8 cellular contexts compared by ENCODE assay signal in genomic region chr1:175192111-175192629, GRCh38. TPM values are rescaled to one million over a fixed set of nuclear protein-coding genes. Genes with fewer than 3 reads are reported as not detected.
DNase-seq lines count a peak whose midpoint lies in the region; ATAC-seq, FAIRE-seq and TF ChIP-seq lines count a peak whose summit lies in the region.

No MANE protein-coding gene starts in this region.

- DNase-seq in RPMI8226 (peak; percentile 83), body of pancreas (peak; percentile 75 to 86 (median 83)), iPS-NIHi11 (ENCODE audit: low spot score) (peak; percentile 54), HPDE6-E6E7 (ENCODE audit: extremely low spot score) (no peak), HTR-8/SVneo (ENCODE audit: insufficient read length, low spot score) (no peak)

- TF ChIP-seq POLR2A in body of pancreas (IDR thresholded peaks at IDR 0.05) = no peak

- H3K27me3 ChIP-seq in BLaER1 = no peaks in the 10 kb centered on the region
- H3K27me3 ChIP-seq in body of pancreas = no peaks in the 10 kb centered on the region
- H3K27me3 ChIP-seq in skeletal muscle tissue (ENCODE audit: control insufficient read depth in 3 of 3, insufficient read depth in 3 of 3, low read length in 3 of 3) = no peaks in the 10 kb centered on the region

- intact Hi-C loops in body of pancreas (cut with DNase I) = no loop called here

- CTCF ChIA-PET in HEK293 (lab: Yijun Ruan, JAX) = interaction anchor here (0.6 to 2.2 kb wide), 4 partner anchors 18 to 46 kb away, joined by 3 to 8 read pairs (median 6); no protein-coding TSS in a partner anchor

- peaks cover 5% of the 10 kb centered on the region for H3K36me3 ChIP-seq in BLaER1
- no peaks in the 10 kb centered on the region for H3K36me3 ChIP-seq in HEK293 (ENCODE audit: control insufficient read depth in 2 of 2, insufficient read depth in 1 of 2, low read length in 2 of 2)
- no peaks in the 10 kb centered on the region for H3K36me3 ChIP-seq in body of pancreas (replicated peaks in 1 of 2; ENCODE audit: insufficient read depth in 1 of 2, low read depth in 2 of 2)
- peaks cover 0 to 3% (median 0%) of the 10 kb centered on the region in 3 donors for H3K36me3 ChIP-seq in skeletal muscle tissue (ENCODE audit: control insufficient read depth in 3 of 3, insufficient read depth in 3 of 3, low read length in 3 of 3)

- no peaks in the 10 kb centered on the region for H4K20me1 ChIP-seq in BLaER1

- H3K27ac ChIP-seq in BLaER1 (peak overlapping the region; percentile 77), HEK293 (ENCODE audit: extremely low read depth, low read depth, low read length) (peak overlapping the region; percentile 63), body of pancreas (peak overlapping the region; percentile 88 to 99 (median 94)), skeletal muscle tissue (ENCODE audit: low read depth, low read length) (peak overlapping the region; percentile 81)

- TF ChIP-seq CTCF in HEK293 (tag by site-specific recombination; IDR thresholded peaks at IDR 0.05) = no peak
- peak in 3 of 7 experiments; percentile 7 to 31 (median 27) for TF ChIP-seq CTCF in body of pancreas (IDR thresholded peaks at IDR 0.05)

- H3K4me3 ChIP-seq in BLaER1 (peak overlapping the region; percentile 72), HEK293 (ENCODE audit: low read depth, low read length) (peak overlapping the region; percentile 62), body of pancreas (peak overlapping the region; percentile 37 to 85), skeletal muscle tissue (ENCODE audit: low read length in 3 of 3) (peak overlapping the region; percentile 66 to 90 (median 87))

- H3K4me1 ChIP-seq in BLaER1 (peaks cover 87% of the 10 kb centered on the region), HEK293 (ENCODE audit: control insufficient read depth, insufficient read depth, low read length) (peaks cover 4% of the 10 kb centered on the region; the same call in 1 of the 2 replicates), body of pancreas (peaks cover 47% of the 10 kb centered on the region), skeletal muscle tissue (ENCODE audit: control insufficient read depth in 3 of 3, insufficient read depth in 3 of 3, low read length in 3 of 3) (peaks cover 29 to 41% (median 31%) of the 10 kb centered on the region in 3 donors)

- WGBS in body of pancreas, 2 donors = 0% methylated on average over 16 to 17 of the region's 17 CpGs

- FAIRE-seq in HTR-8/SVneo (lab: Jason Lieb, UNC) = no peak

- no peaks in the 10 kb centered on the region for H3K9me3 ChIP-seq in BLaER1
- H3K9me3 ChIP-seq in HEK293 (ENCODE audit: control insufficient read depth, insufficient read depth, low read depth, low read length) = no peaks in the 10 kb centered on the region
- H3K9me3 ChIP-seq in body of pancreas = no peaks in the 10 kb centered on the region
- no peaks in the 10 kb centered on the region for H3K9me3 ChIP-seq in skeletal muscle tissue (ENCODE audit: control insufficient read depth in 3 of 3, low read length in 3 of 3)

- ATAC-seq in body of pancreas = peak; percentile 43

- POLR2A ChIA-PET in HEK293 (lab: Yijun Ruan, JAX) = interaction anchor here (0.9 to 1.3 kb wide), 5 partner anchors 9 to 126 kb away, joined by 3 to 5 read pairs (median 4); no protein-coding TSS in a partner anchor

- H3K4me2 ChIP-seq in BLaER1 = peak overlapping the region; percentile 92

- H3K9ac ChIP-seq in BLaER1 = peak overlapping the region; percentile 84
- peak overlapping the region; percentile 78 to 92 (median 88) for H3K9ac ChIP-seq in skeletal muscle tissue (ENCODE audit: low read depth in 1 of 3, low read length in 3 of 3)

TF ChIP-seq in HEK293, 187 proteins besides CTCF, POLR2A, EP300 and RAD21 (continues in another document):
- TF ChIP-seq ZNF785 (tag by site-specific recombination; IDR thresholded peaks at IDR 0.05) (no peak), ELK4 (IDR thresholded peaks at IDR 0.05; ENCODE audit: borderline replicate concordance, low read depth, low read length) (no peak), ZNF600 (tag by site-specific recombination; IDR thresholded peaks at IDR 0.05) (no peak), ZNF623 (tag by site-specific recombination; IDR thresholded peaks at IDR 0.05) (no peak), ZNF366 (tag by site-specific recombination; conservative IDR thresholded peaks at IDR 0.05) (peak; percentile 27; the same call in 1 of the 2 replicates), ZNF37A (tag by site-specific recombination; IDR thresholded peaks at IDR 0.05) (no peak), ZNF174 (tag by site-specific recombination; IDR thresholded peaks at IDR 0.05) (no peak), ZNF660 (tag by site-specific recombination; IDR thresholded peaks at IDR 0.05) (no peak), ZEB2 (tag by site-specific recombination; IDR thresholded peaks at IDR 0.05) (no peak), ZNF362 (tag by site-specific recombination; IDR thresholded peaks at IDR 0.05) (no peak), ZNF311 (tag by site-specific recombination; IDR thresholded peaks at IDR 0.05; ENCODE audit: borderline replicate concordance) (no peak), PRDM1 (tag by site-specific recombination; IDR thresholded peaks at IDR 0.05) (no peak), ZBTB11 (tag by site-specific recombination; conservative IDR thresholded peaks at IDR 0.05; ENCODE audit: low read depth) (peak; percentile 93), ZFP41 (tag by site-specific recombination; IDR thresholded peaks at IDR 0.05; ENCODE audit: borderline replicate concordance) (no peak), SCRT1 (tag by site-specific recombination; IDR thresholded peaks at IDR 0.05; ENCODE audit: borderline replicate concordance) (peak; percentile 52; the same call in 1 of the 2 replicates), ZNF132 (tag by site-specific recombination; IDR thresholded peaks at IDR 0.05; ENCODE audit: borderline replicate concordance) (no peak), ZBTB21 (tag by site-specific recombination; IDR thresholded peaks at IDR 0.05) (no peak), ZBTB20 (tag by site-specific recombination; IDR thresholded peaks at IDR 0.05) (no peak; the same call in 1 of the 2 replicates), ZNF121 (tag by site-specific recombination; IDR thresholded peaks at IDR 0.05) (no peak), ZNF274 (IDR thresholded peaks at IDR 0.05; ENCODE audit: low read length) (no peak), ZNF274 (tag by site-specific recombination; IDR thresholded peaks at IDR 0.05; ENCODE audit: borderline replicate concordance) (no peak), ZFP3 (tag by site-specific recombination; IDR thresholded peaks at IDR 0.05; ENCODE audit: low read depth) (no peak), PBX3 (CRISPR knock-in tag; IDR thresholded peaks at IDR 0.05) (no peak), OVOL3 (tag by site-specific recombination; IDR thresholded peaks at IDR 0.05) (no peak)

RNA-seq across cellular contexts. Expression of gene KIAA0040, which starts 0.4 kb away (rescaled TPM):
- 10 to 100 TPM; 10.1 to 29.7 TPM for total RNA-seq in body of pancreas
- total RNA-seq in skeletal muscle tissue = 5.2 TPM

Comparison
In these comparisons a context has a peak if more than half of its experiments do, and no peak if none do; other contexts are left out.
1. DNase-seq: peak in RPMI8226 (single experiment), body of pancreas (4 of 4) and iPS-NIHi11 (single experiment); none in HPDE6-E6E7 (single experiment) and HTR-8/SVneo (single experiment).
2. Peak in every context shown above with its lines, with median percentiles within 50 percentile points of each other: H3K27ac ChIP-seq and H3K4me3 ChIP-seq.